ENCODE assay signal across 9 cellular contexts in genomic region chr1:6485140-6485936, GRCh38. TPM values are rescaled to one million over a fixed set of nuclear protein-coding genes. Genes with fewer than 3 reads are reported as not detected.
DNase-seq lines count a peak whose midpoint lies in the region; ATAC-seq and TF ChIP-seq lines count a peak whose summit lies in the region.
"Had no signal": no experiment of that assay in that cellular context is flagged by ENCODE, and none has a peak within 500 bp of the region (broad histone marks: within the 10 kb centered on the region; RNA-seq: fewer than 3 reads in every experiment).

No MANE protein-coding gene starts in this region.

- no peak for TF ChIP-seq EP300 in sigmoid colon (IDR thresholded peaks at IDR 0.05)

- no peaks in the 10 kb centered on the region for H3K36me3 Mint-ChIP-seq in activated T-helper 1 cell treated with anti-CD3 and anti-CD28 coated beads, Interleukin-12 subunit alpha, Interleukin-12 subunit beta, Interleukin-2, Interleukin-4 antibody, amounts not matched to agents 30 ng/mL and 10 ng/mL and 1 ng/mL, durations not matched to agents 14 hours and 24 hours and 36 hours (ENCODE audit: low read depth)

- H3K27me3 ChIP-seq in GM06990 (replicated peaks; ENCODE audit: control insufficient read depth, insufficient read depth, low read length): no peaks in the 10 kb centered on the region; the same call in 1 of the 2 replicates
- no peaks in the 10 kb centered on the region for H3K27me3 ChIP-seq in hepatocyte
- peaks cover 16 to 42% (median 22%) of the 10 kb centered on the region in 3 donors for H3K27me3 ChIP-seq in sigmoid colon
- H3K27me3 ChIP-seq in HAP-1 (ENCODE audit: low read depth): peaks cover 15% of the 10 kb centered on the region

- ATAC-seq in GM21619 (IDR thresholded peaks at IDR 0.05; ENCODE audit: unreplicated experiment): no peak

- H3K9me3 ChIP-seq in hepatocyte (ENCODE audit: low read depth): no peaks in the 10 kb centered on the region
- no peaks in the 10 kb centered on the region for H3K9me3 ChIP-seq in sigmoid colon
- H3K9me3 ChIP-seq in HAP-1: no peaks in the 10 kb centered on the region

- DNase-seq in GM06990 (ENCODE audit: extremely low read depth, insufficient read length) (no peak), astrocyte of the spinal cord (ENCODE audit: low read depth, low spot score) (no peak), hepatocyte (ENCODE audit: low spot score) (no peak), sigmoid colon (no peak), HAP-1 (ENCODE audit: low spot score in 2 of 2) (no peak)
- DNase-seq in activated effector memory CD4-positive, alpha-beta T cell treated with Interleukin-2 at 50 U/mL for 16 hours: no peak
- no peak for DNase-seq in activated T-helper 1 cell treated with anti-CD3 and anti-CD28 coated beads, Interleukin-12 subunit alpha, Interleukin-12 subunit beta, Interleukin-2, Interleukin-4 antibody, amounts not matched to agents 30 ng/mL and 10 ng/mL and 1 ng/mL, durations not matched to agents 14 hours and 24 hours and 36 hours (ENCODE audit: low spot score)
- DNase-seq: KG1 had no signal

- peaks cover 8% of the 10 kb centered on the region for H3K4me1 Mint-ChIP-seq in activated T-helper 1 cell treated with anti-CD3 and anti-CD28 coated beads, Interleukin-12 subunit alpha, Interleukin-12 subunit beta, Interleukin-2, Interleukin-4 antibody, amounts not matched to agents 30 ng/mL and 10 ng/mL and 1 ng/mL, durations not matched to agents 14 hours and 24 hours and 36 hours (ENCODE audit: low read depth)

- no peak overlapping the region for H3K4me3 Mint-ChIP-seq in activated T-helper 1 cell treated with anti-CD3 and anti-CD28 coated beads, Interleukin-12 subunit alpha, Interleukin-12 subunit beta, Interleukin-2, Interleukin-4 antibody, amounts not matched to agents 30 ng/mL and 10 ng/mL and 1 ng/mL, durations not matched to agents 14 hours and 24 hours and 36 hours

- no peaks in the 10 kb centered on the region for H3K36me3 ChIP-seq in GM06990 (ENCODE audit: control insufficient read depth, insufficient read depth, low read length)
- no peaks in the 10 kb centered on the region for H3K36me3 ChIP-seq in hepatocyte (replicated peaks; ENCODE audit: insufficient read depth, low read depth)
- H3K36me3 ChIP-seq in sigmoid colon: no peaks in the 10 kb centered on the region
- H3K36me3 ChIP-seq in HAP-1 (replicated peaks): no peaks in the 10 kb centered on the region

- no peak overlapping the region for H3K27ac Mint-ChIP-seq in activated T-helper 1 cell treated with anti-CD3 and anti-CD28 coated beads, Interleukin-12 subunit alpha, Interleukin-12 subunit beta, Interleukin-2, Interleukin-4 antibody, amounts not matched to agents 30 ng/mL and 10 ng/mL and 1 ng/mL, durations not matched to agents 14 hours and 24 hours and 36 hours

- H3K27ac ChIP-seq in hepatocyte: no peak overlapping the region
- peak overlapping the region in 1 of 4 donors; percentile 39 for H3K27ac ChIP-seq in sigmoid colon

- in situ Hi-C loops in astrocyte of the spinal cord (cut with HindIII; ENCODE audit: low sequenced_read_pairs) (no loop called here), HAP-1 (cut with MboI; ENCODE audit: low sequenced_read_pairs) (no loop called here)

- peak overlapping the region; percentile 27; the same call in 1 of the 2 replicates for H3K4me3 ChIP-seq in GM06990 (replicated peaks; ENCODE audit: low read depth, low read length)
- H3K4me3 ChIP-seq in astrocyte of the spinal cord (ENCODE audit: low read depth, low read length): peak overlapping the region; percentile 50
- peak overlapping the region; percentile 57 for H3K4me3 ChIP-seq in hepatocyte
- H3K4me3 ChIP-seq in sigmoid colon: peak overlapping the region in 3 of 4 donors; percentile 29 to 49 (median 48)
- no peak overlapping the region for H3K4me3 ChIP-seq in HAP-1

- intact Hi-C loops in sigmoid colon (cut with DNase I): loop anchor here (5.0 kb wide), 1 partner anchor 162 kb away; no protein-coding TSS in a partner anchor
- intact Hi-C loops in activated T-helper 1 cell treated with anti-CD3 and anti-CD28 coated beads, Interleukin-12 subunit alpha, Interleukin-12 subunit beta, Interleukin-2, Interleukin-4 antibody, amounts not matched to agents 30 ng/mL and 10 ng/mL and 1 ng/mL, durations not matched to agents 14 hours and 24 hours and 36 hours (cut with micrococcal nuclease): no loop called here

- H3K79me2 ChIP-seq in hepatocyte: peaks cover 28% of the 10 kb centered on the region

- TF ChIP-seq POLR2A in sigmoid colon (IDR thresholded peaks at IDR 0.05): no peak

- H3K4me1 ChIP-seq in hepatocyte (ENCODE audit: insufficient read depth): peaks cover 18% of the 10 kb centered on the region
- H3K4me1 ChIP-seq in sigmoid colon: peaks cover 0 to 31% (median 28%) of the 10 kb centered on the region in 4 donors
- H3K4me1 ChIP-seq in HAP-1: no peaks in the 10 kb centered on the region

- H3K27me3 Mint-ChIP-seq in activated T-helper 1 cell treated with anti-CD3 and anti-CD28 coated beads, Interleukin-12 subunit alpha, Interleukin-12 subunit beta, Interleukin-2, Interleukin-4 antibody, amounts not matched to agents 30 ng/mL and 10 ng/mL and 1 ng/mL, durations not matched to agents 14 hours and 24 hours and 36 hours (ENCODE audit: insufficient read depth): peaks cover 45% of the 10 kb centered on the region

- peak overlapping the region; percentile 78 for H2AFZ ChIP-seq in hepatocyte

- no peaks in the 10 kb centered on the region for H3K9me2 ChIP-seq in hepatocyte (replicated peaks; ENCODE audit: insufficient read depth)

- H4K20me1 ChIP-seq in hepatocyte (ENCODE audit: insufficient read depth, poor library complexity, severe bottlenecking): no peaks in the 10 kb centered on the region

- H3K9me3 Mint-ChIP-seq in activated T-helper 1 cell treated with anti-CD3 and anti-CD28 coated beads, Interleukin-12 subunit alpha, Interleukin-12 subunit beta, Interleukin-2, Interleukin-4 antibody, amounts not matched to agents 30 ng/mL and 10 ng/mL and 1 ng/mL, durations not matched to agents 14 hours and 24 hours and 36 hours: no peaks in the 10 kb centered on the region

- TF ChIP-seq CTCF in GM06990 (IDR thresholded peaks at IDR 0.05; ENCODE audit: insufficient read depth, low read length, poor library complexity, severe bottlenecking): no peak
- no peak for TF ChIP-seq CTCF in astrocyte of the spinal cord (IDR thresholded peaks at IDR 0.05; ENCODE audit: low read depth, low read length)
- no peak for TF ChIP-seq CTCF in hepatocyte (IDR thresholded peaks at IDR 0.05; ENCODE audit: poor library complexity)
- no peak for TF ChIP-seq CTCF in sigmoid colon (IDR thresholded peaks at IDR 0.05)

- H3K4me2 ChIP-seq in hepatocyte: peak overlapping the region; percentile 87

- 1% methylated on average over 17 of the region's 75 CpGs for WGBS in hepatocyte (ENCODE audit: low lambda C conversion rate, missing lambda C conversion rate)
- 1 to 2% methylated on average over 75 of the region's 75 CpGs for WGBS in sigmoid colon, 2 donors

RNA-seq across cellular contexts. Expression of gene PLEKHG5, which starts 6.1 kb away (rescaled TPM):
- total RNA-seq in hepatocyte (11.6 and 13.3 TPM in 2 replicates), sigmoid colon (1 to 10 TPM; 2.5 to 7.5 (median 5.2) TPM)
- polyA plus RNA-seq in hepatocyte (9.3 and 11.5 TPM in 2 replicates), sigmoid colon (10 to 100 TPM in 1 of 3 donors, 1 to 10 TPM in 2; 4.2 to 18.8 (median 5.4) TPM)
- total RNA-seq in activated T-helper 1 cell treated with anti-CD3 and anti-CD28 coated beads, Interleukin-12 subunit alpha, Interleukin-12 subunit beta, Interleukin-2, Interleukin-4 antibody, amounts not matched to agents 30 ng/mL and 10 ng/mL and 1 ng/mL, durations not matched to agents 14 hours and 24 hours and 36 hours: 1.8 and 2.2 TPM in 2 replicates

RNA-seq across cellular contexts. Expression of gene TNFRSF25, which starts 19.4 kb away (rescaled TPM):
- total RNA-seq in hepatocyte (4.8 and 14.0 TPM in 2 replicates), sigmoid colon (10 to 100 TPM in 1 of 4 donors, 1 to 10 TPM in 3; 2.5 to 11.6 (median 5.5) TPM)
- polyA plus RNA-seq in hepatocyte (7.1 and 16.9 TPM in 2 replicates), sigmoid colon (10 to 100 TPM in 1 of 3 donors, 1 to 10 TPM in 2; 3.5 to 65.9 (median 7.8) TPM)
- total RNA-seq in activated T-helper 1 cell treated with anti-CD3 and anti-CD28 coated beads, Interleukin-12 subunit alpha, Interleukin-12 subunit beta, Interleukin-2, Interleukin-4 antibody, amounts not matched to agents 30 ng/mL and 10 ng/mL and 1 ng/mL, durations not matched to agents 14 hours and 24 hours and 36 hours: 151 and 158 TPM in 2 replicates

Comparison
In these comparisons a context has a peak if more than half of its experiments do, and no peak if none do; other contexts are left out.
1. RNA of gene TNFRSF25, which starts 19.4 kb away (total RNA-seq): 151 to 158 TPM in activated T-helper 1 cell treated with anti-CD3 and anti-CD28 coated beads, Interleukin-12 subunit alpha, Interleukin-12 subunit beta, Interleukin-2, Interleukin-4 antibody, amounts not matched to agents 30 ng/mL and 10 ng/mL and 1 ng/mL, durations not matched to agents 14 hours and 24 hours and 36 hours; 4.8 to 14.0 TPM in hepatocyte and 2.5 to 11.6 TPM in sigmoid colon; every median in the first group is over 10 times any median in the second.